1 cellular context compared by ENCODE assay signal in the genomic region with DNA sequence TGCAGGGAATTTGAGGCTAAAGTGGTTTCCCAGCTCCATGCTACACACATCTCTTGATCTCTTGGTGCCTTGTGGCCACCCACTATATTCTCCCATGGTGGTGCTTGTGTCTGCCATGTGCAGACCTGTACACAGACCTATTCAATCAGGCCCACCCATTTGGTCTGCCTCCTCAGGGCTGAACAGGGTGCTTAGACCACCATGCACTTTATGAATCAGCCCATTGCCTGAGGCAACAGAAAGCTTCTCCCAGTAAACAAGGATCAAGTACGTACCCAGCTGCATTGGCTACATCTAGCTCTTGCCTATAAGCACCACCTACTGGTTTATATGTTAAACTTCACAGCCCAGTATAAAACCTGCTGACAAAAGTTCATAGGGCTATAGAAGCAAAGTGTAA.
TF ChIP-seq lines count a peak whose summit lies in the region.

No MANE protein-coding gene starts in this region.

TF ChIP-seq in HepG2, 621 proteins besides CTCF, POLR2A, EP300 and RAD21 (continued from another document):
- TF ChIP-seq, protein P1, sequence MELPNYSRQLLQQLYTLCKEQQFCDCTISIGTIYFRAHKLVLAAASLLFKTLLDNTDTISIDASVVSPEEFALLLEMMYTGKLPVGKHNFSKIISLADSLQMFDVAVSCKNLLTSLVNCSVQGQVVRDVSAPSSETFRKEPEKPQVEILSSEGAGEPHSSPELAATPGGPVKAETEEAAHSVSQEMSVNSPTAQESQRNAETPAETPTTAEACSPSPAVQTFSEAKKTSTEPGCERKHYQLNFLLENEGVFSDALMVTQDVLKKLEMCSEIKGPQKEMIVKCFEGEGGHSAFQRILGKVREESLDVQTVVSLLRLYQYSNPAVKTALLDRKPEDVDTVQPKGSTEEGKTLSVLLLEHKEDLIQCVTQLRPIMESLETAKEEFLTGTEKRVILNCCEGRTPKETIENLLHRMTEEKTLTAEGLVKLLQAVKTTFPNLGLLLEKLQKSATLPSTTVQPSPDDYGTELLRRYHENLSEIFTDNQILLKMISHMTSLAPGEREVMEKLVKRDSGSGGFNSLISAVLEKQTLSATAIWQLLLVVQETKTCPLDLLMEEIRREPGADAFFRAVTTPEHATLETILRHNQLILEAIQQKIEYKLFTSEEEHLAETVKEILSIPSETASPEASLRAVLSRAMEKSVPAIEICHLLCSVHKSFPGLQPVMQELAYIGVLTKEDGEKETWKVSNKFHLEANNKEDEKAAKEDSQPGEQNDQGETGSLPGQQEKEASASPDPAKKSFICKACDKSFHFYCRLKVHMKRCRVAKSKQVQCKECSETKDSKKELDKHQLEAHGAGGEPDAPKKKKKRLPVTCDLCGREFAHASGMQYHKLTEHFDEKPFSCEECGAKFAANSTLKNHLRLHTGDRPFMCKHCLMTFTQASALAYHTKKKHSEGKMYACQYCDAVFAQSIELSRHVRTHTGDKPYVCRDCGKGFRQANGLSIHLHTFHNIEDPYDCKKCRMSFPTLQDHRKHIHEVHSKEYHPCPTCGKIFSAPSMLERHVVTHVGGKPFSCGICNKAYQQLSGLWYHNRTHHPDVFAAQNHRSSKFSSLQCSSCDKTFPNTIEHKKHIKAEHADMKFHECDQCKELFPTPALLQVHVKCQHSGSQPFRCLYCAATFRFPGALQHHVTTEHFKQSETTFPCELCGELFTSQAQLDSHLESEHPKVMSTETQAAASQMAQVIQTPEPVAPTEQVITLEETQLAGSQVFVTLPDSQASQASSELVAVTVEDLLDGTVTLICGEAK (IDR thresholded peaks at IDR 0.05): no peak
- TF ChIP-seq, protein P1 (CRISPR knock-in tag; IDR thresholded peaks at IDR 0.05): no peak
- TF ChIP-seq, protein P2, sequence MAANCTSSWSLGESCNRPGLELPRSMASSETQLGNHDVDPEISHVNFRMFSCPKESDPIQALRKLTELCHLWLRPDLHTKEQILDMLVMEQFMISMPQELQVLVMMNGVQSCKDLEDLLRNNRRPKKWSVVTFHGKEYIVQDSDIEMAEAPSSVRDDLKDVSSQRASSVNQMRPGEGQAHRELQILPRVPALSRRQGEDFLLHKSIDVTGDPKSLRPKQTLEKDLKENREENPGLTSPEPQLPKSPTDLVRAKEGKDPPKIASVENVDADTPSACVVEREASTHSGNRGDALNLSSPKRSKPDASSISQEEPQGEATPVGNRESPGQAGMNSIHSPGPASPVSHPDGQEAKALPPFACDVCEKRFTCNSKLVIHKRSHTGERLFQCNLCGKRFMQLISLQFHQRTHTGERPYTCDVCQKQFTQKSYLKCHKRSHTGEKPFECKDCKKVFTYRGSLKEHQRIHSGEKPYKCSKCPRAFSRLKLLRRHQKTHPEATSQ (CRISPR knock-in tag; IDR thresholded peaks at IDR 0.05; ENCODE audit: borderline replicate concordance): no peak
- TF ChIP-seq BRCA1 (CRISPR knock-in tag; IDR thresholded peaks at IDR 0.05): no peak
